ENCODE assay signal across 13 cellular contexts in the genomic region with DNA sequence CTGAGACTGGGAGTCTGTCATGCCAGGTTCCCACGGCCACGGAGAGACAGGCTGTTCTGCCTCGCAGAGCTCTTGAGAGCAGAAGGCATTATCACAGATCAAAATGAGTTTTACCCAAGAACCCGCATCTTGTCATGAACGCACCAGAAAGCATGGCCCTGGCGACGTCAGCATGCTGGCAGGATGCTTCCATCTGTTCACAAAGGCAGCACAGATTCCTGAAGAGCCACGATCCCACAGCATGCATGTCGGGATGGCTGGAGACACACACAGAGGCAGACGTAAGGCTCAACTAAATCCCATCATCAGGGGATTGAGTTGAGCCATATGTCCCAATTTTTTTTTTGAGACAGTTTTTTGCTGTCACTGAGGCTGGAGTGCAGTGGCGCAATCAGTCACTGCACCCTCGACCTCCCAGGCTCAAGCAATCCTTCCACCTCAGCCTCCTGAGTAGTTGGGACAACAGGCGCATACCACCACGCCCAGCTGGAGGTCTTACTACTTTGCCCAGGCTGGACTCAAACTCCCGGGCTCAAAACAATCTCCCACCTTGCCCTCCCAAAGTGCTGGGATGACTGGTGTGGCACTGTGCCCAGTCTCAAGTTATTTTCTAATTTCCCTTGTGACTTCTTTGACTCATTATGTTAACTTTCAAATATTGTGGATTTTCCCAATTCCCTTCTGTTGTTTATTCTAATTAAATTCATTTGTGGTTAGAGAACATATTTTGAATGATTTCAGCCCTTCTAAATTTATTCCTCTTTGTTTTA. TPM values are rescaled to one million over a fixed set of nuclear protein-coding genes. Genes with fewer than 3 reads are reported as not detected.
A peak's percentile ranks its signal among the peaks of the same experiment; 100 is the strongest.
DNase-seq lines count a peak whose midpoint lies in the region; ATAC-seq and TF ChIP-seq lines count a peak whose summit lies in the region.
"Had no signal": no experiment of that assay in that cellular context is flagged by ENCODE, and none has a peak within 500 bp of the region (broad histone marks: within the 10 kb centered on the region; RNA-seq: fewer than 3 reads in every experiment).

No MANE protein-coding gene starts in this region.

- TF ChIP-seq POLR2A in Peyer's patch (IDR thresholded peaks at IDR 0.05) (no peak), suprapubic skin (IDR thresholded peaks at IDR 0.05) (no peak)

- TF ChIP-seq CTCF in Peyer's patch (IDR thresholded peaks at IDR 0.05) (no peak), fibroblast of mammary gland (conservative IDR thresholded peaks at IDR 0.05; ENCODE audit: control insufficient read depth, insufficient read depth, low read depth, low read length) (no peak), suprapubic skin (IDR thresholded peaks at IDR 0.05) (no peak)

- no peak for TF ChIP-seq EP300 in suprapubic skin (IDR thresholded peaks at IDR 0.05)

- H3K27me3 ChIP-seq in Peyer's patch (no peaks in the 10 kb centered on the region), suprapubic skin (no peaks in the 10 kb centered on the region)

- WGBS in suprapubic skin, result 75% methylated on average over 11 of the region's 15 CpGs

- peak overlapping the region in 3 of 4 donors; percentile 25 to 52 (median 46) for H3K27ac ChIP-seq in Peyer's patch
- H3K27ac ChIP-seq in suprapubic skin, result no peak overlapping the region
- H3K27ac ChIP-seq: A549, epithelial cell of prostate had no signal

- peaks cover 36% of the 10 kb centered on the region for H3K36me3 Mint-ChIP-seq in activated naive CD8-positive, alpha-beta T cell treated with anti-CD3 and anti-CD28 coated beads for 36 hours
- H3K36me3 Mint-ChIP-seq in activated naive CD8-positive, alpha-beta T cell treated with anti-CD3 and anti-CD28 coated beads, Interleukin-2, amount 50 U/mL, for 24 hours (ENCODE audit: low read depth), result peaks cover 56% of the 10 kb centered on the region
- peaks cover 37% of the 10 kb centered on the region for H3K36me3 Mint-ChIP-seq in stimulated activated memory B cell treated with anti-CD40 and anti-IgM and Interleukin-4, amounts not matched to agents 10 μg/mL and 1 μg/mL and 100 μg/mL, for 72 hours

- H3K4me1 Mint-ChIP-seq in activated naive CD8-positive, alpha-beta T cell treated with anti-CD3 and anti-CD28 coated beads for 36 hours, result no peaks in the 10 kb centered on the region
- no peaks in the 10 kb centered on the region for H3K4me1 Mint-ChIP-seq in activated naive CD8-positive, alpha-beta T cell treated with anti-CD3 and anti-CD28 coated beads, Interleukin-2, amount 50 U/mL, for 24 hours
- H3K4me1 Mint-ChIP-seq in stimulated activated memory B cell treated with anti-CD40 and anti-IgM and Interleukin-4, amounts not matched to agents 10 μg/mL and 1 μg/mL and 100 μg/mL, for 72 hours, result no peaks in the 10 kb centered on the region

- H3K36me3 ChIP-seq in Peyer's patch, result no peaks in the 10 kb centered on the region
- no peaks in the 10 kb centered on the region for H3K36me3 ChIP-seq in suprapubic skin

- no peak for ATAC-seq in activated naive CD8-positive, alpha-beta T cell treated with anti-CD3 and anti-CD28 coated beads, Interleukin-2, amount 50 U/mL, for 24 hours
- ATAC-seq in HG02885 (IDR thresholded peaks at IDR 0.05; ENCODE audit: poor library complexity, unreplicated experiment), result no peak
- ATAC-seq in stimulated activated memory B cell treated with anti-CD40 and anti-IgM and Interleukin-4, amounts not matched to agents 10 μg/mL and 1 μg/mL and 100 μg/mL, for 72 hours, result no peak
- ATAC-seq: A549 had no signal

- H3K9me3 ChIP-seq in Peyer's patch (no peaks in the 10 kb centered on the region), suprapubic skin (no peaks in the 10 kb centered on the region)
- H3K9me3 ChIP-seq: A549 had no signal

- H3K4me3 Mint-ChIP-seq in activated naive CD8-positive, alpha-beta T cell treated with anti-CD3 and anti-CD28 coated beads for 36 hours, result no peak overlapping the region
- no peak overlapping the region for H3K4me3 Mint-ChIP-seq in activated naive CD8-positive, alpha-beta T cell treated with anti-CD3 and anti-CD28 coated beads, Interleukin-2, amount 50 U/mL, for 24 hours
- no peak overlapping the region for H3K4me3 Mint-ChIP-seq in stimulated activated memory B cell treated with anti-CD40 and anti-IgM and Interleukin-4, amounts not matched to agents 10 μg/mL and 1 μg/mL and 100 μg/mL, for 72 hours

- H3K4me3 ChIP-seq in Peyer's patch, result no peak overlapping the region
- no peak overlapping the region for H3K4me3 ChIP-seq in fibroblast of mammary gland (ENCODE audit: control insufficient read depth, low read depth, low read length)
- H3K4me3 ChIP-seq in suprapubic skin, result no peak overlapping the region
- H3K4me3 ChIP-seq: A549 had no signal

- H3K9me3 Mint-ChIP-seq in activated naive CD8-positive, alpha-beta T cell treated with anti-CD3 and anti-CD28 coated beads for 36 hours, result no peaks in the 10 kb centered on the region
- H3K9me3 Mint-ChIP-seq in activated naive CD8-positive, alpha-beta T cell treated with anti-CD3 and anti-CD28 coated beads, Interleukin-2, amount 50 U/mL, for 24 hours, result no peaks in the 10 kb centered on the region
- no peaks in the 10 kb centered on the region for H3K9me3 Mint-ChIP-seq in stimulated activated memory B cell treated with anti-CD40 and anti-IgM and Interleukin-4, amounts not matched to agents 10 μg/mL and 1 μg/mL and 100 μg/mL, for 72 hours

- H3K4me1 ChIP-seq in Peyer's patch (no peaks in the 10 kb centered on the region), suprapubic skin (no peaks in the 10 kb centered on the region)
- H3K4me1 ChIP-seq: A549 had no signal

- H3K27ac Mint-ChIP-seq in activated naive CD8-positive, alpha-beta T cell treated with anti-CD3 and anti-CD28 coated beads for 36 hours, result peak overlapping the region; percentile 8
- H3K27ac Mint-ChIP-seq in activated naive CD8-positive, alpha-beta T cell treated with anti-CD3 and anti-CD28 coated beads, Interleukin-2, amount 50 U/mL, for 24 hours, result no peak overlapping the region
- no peak overlapping the region for H3K27ac Mint-ChIP-seq in stimulated activated memory B cell treated with anti-CD40 and anti-IgM and Interleukin-4, amounts not matched to agents 10 μg/mL and 1 μg/mL and 100 μg/mL, for 72 hours

- H3K27me3 Mint-ChIP-seq in activated naive CD8-positive, alpha-beta T cell treated with anti-CD3 and anti-CD28 coated beads for 36 hours, result no peaks in the 10 kb centered on the region
- no peaks in the 10 kb centered on the region for H3K27me3 Mint-ChIP-seq in activated naive CD8-positive, alpha-beta T cell treated with anti-CD3 and anti-CD28 coated beads, Interleukin-2, amount 50 U/mL, for 24 hours
- no peaks in the 10 kb centered on the region for H3K27me3 Mint-ChIP-seq in stimulated activated memory B cell treated with anti-CD40 and anti-IgM and Interleukin-4, amounts not matched to agents 10 μg/mL and 1 μg/mL and 100 μg/mL, for 72 hours

- no peak for DNase-seq in activated naive CD8-positive, alpha-beta T cell treated with anti-CD3 and anti-CD28 coated beads for 36 hours
- no peak for DNase-seq in activated naive CD8-positive, alpha-beta T cell treated with anti-CD3 and anti-CD28 coated beads, Interleukin-2, amount 50 U/mL, for 24 hours
- DNase-seq in Peyer's patch, result no peak
- peak; percentile 73 for DNase-seq in fibroblast of mammary gland (ENCODE audit: low read depth)
- DNase-seq in stromal cell of bone marrow (ENCODE audit: low read depth), result peak; percentile 41
- no peak for DNase-seq in suprapubic skin (ENCODE audit: low spot score in 2 of 2)
- DNase-seq: COR-L47; NCI-H1436 treated with DMSO at 0.1 percent for 48 hours; stimulated activated naive CD4-positive, alpha-beta T cell treated with Interleukin-2 at 50 U/mL for 16 hours had no signal

RNA-seq across cellular contexts. Expression of gene FANCA, which starts 11.1 kb away (rescaled TPM):
- 10 to 100 TPM; 79.7 to 88.2 TPM for total RNA-seq in activated naive CD8-positive, alpha-beta T cell treated with anti-CD3 and anti-CD28 coated beads for 36 hours
- total RNA-seq in Peyer's patch (100 to 1,000 TPM in 1 of 4 donors, 10 to 100 TPM in 3; 19.4 to 187 (median 27.9) TPM), suprapubic skin (10 to 100 TPM in 1 of 4 donors, 1 to 10 TPM in 3; 2.8 to 11.3 (median 8.1) TPM)

RNA-seq across cellular contexts. Expression of gene SPIRE2, which starts 23.0 kb away (rescaled TPM):
- under 1 TPM; 0.14 to 0.52 TPM for total RNA-seq in activated naive CD8-positive, alpha-beta T cell treated with anti-CD3 and anti-CD28 coated beads for 36 hours
- total RNA-seq in Peyer's patch (100 to 1,000 TPM in 3 of 4 donors, 10 to 100 TPM in 1; 45.5 to 147 (median 111) TPM), suprapubic skin (1 to 10 TPM; 4.5 to 6.6 (median 5.5) TPM)

Comparison
In these comparisons a context has a peak if more than half of its experiments do, and no peak if none do; other contexts are left out.
1. DNase-seq: peak in fibroblast of mammary gland (single experiment) and stromal cell of bone marrow (single experiment); none in activated naive CD8-positive, alpha-beta T cell treated with anti-CD3 and anti-CD28 coated beads for 36 hours (single experiment), activated naive CD8-positive, alpha-beta T cell treated with anti-CD3 and anti-CD28 coated beads, Interleukin-2, amount 50 U/mL, for 24 hours (single experiment), Peyer's patch (0 of 3) and suprapubic skin (0 of 2).
2. RNA of gene SPIRE2, which starts 23.0 kb away (total RNA-seq): 45.5 to 147 TPM in Peyer's patch; 4.5 to 6.6 TPM in suprapubic skin and 0.14 to 0.52 TPM in activated naive CD8-positive, alpha-beta T cell treated with anti-CD3 and anti-CD28 coated beads for 36 hours; every median in the first group is over 4 times any median in the second.